ENCODE assay signal across 24 cellular contexts in genomic region chrX:149521438-149521837, GRCh38. TPM values are rescaled to one million over a fixed set of nuclear protein-coding genes. Genes with fewer than 3 reads are reported as not detected.
DNase-seq lines count a peak whose midpoint lies in the region; ATAC-seq, FAIRE-seq and TF ChIP-seq lines count a peak whose summit lies in the region.
"Had no signal": no experiment of that assay in that cellular context is flagged by ENCODE, and none has a peak within 500 bp of the region (broad histone marks: within the 10 kb centered on the region; RNA-seq: fewer than 3 reads in every experiment).

No MANE protein-coding gene starts in this region.

- no peaks in the 10 kb centered on the region for H3K9me3 ChIP-seq in K562 (replicated peaks; ENCODE audit: control insufficient read depth, insufficient read depth, low read depth, low read length)
- H3K9me3 ChIP-seq: prostate gland, thyroid gland had no signal

- BruUV-seq in K562 (replicated peaks; lab: Mats Ljungman, UMichigan): no TSS peak

- no peak for TF ChIP-seq EP300 in K562 (IDR thresholded peaks at IDR 0.05; ENCODE audit: low read length)

- H3K4me2 ChIP-seq in K562 (ENCODE audit: insufficient read depth, low read length): no peak overlapping the region

- H4K20me1 ChIP-seq in K562 (replicated peaks; ENCODE audit: control insufficient read depth, insufficient read depth, low read length): no peaks in the 10 kb centered on the region

- no peak overlapping the region for H3K4me3 ChIP-seq in K562
- H3K4me3 ChIP-seq: lung, prostate gland, thyroid gland had no signal

- no peaks in the 10 kb centered on the region for H3K9me1 ChIP-seq in K562 (ENCODE audit: control insufficient read depth, insufficient read depth, low read length)

- H2AFZ ChIP-seq in K562 (ENCODE audit: low read depth, low read length): 0 out of 2 replicates have a peak overlapping the region, but pooled peaks have one; percentile 36

- H3K27me3 ChIP-seq in K562 (ENCODE audit: control insufficient read depth in 2 of 2, insufficient read depth in 2 of 2, low read length in 2 of 2): no peaks in the 10 kb centered on the region
- H3K27me3 ChIP-seq: thyroid gland had no signal

- H3K27ac ChIP-seq in K562 (ENCODE audit: extremely low read depth, low read depth, low read length): no peak overlapping the region
- H3K27ac ChIP-seq: prostate gland, thyroid gland had no signal

- TF ChIP-seq RAD21 in K562 (CRISPR knock-in tag; conservative IDR thresholded peaks at IDR 0.05 in 1 of 2, IDR thresholded peaks at IDR 0.05 in 1 of 2): no peak

- WGBS in K562 (ENCODE audit: insufficient coverage, low coverage, missing lambda C conversion rate): 16% methylated on average over 9 of the region's 9 CpGs

- FAIRE-seq in K562 (lab: Jason Lieb, UNC): no peak
- FAIRE-seq: bronchial epithelial cell, endothelial cell of umbilical vein had no signal

- H3K79me2 ChIP-seq in K562 (ENCODE audit: control insufficient read depth, insufficient read depth, low read length): no peaks in the 10 kb centered on the region

- intact Hi-C loops in K562 (cut with micrococcal nuclease): no loop called here

- no peak for DNase-seq in activated naive CD8-positive, alpha-beta T cell treated with anti-CD3 and anti-CD28 coated beads, Interleukin-2, amount 10 ng/mL, durations not matched to agents 7 days and 5 days
- no peak for DNase-seq in activated naive CD8-positive, alpha-beta T cell treated with anti-CD3 and anti-CD28 coated beads for 36 hours
- DNase-seq in T-cell (peak in 13 of 34 experiments; percentile 6 to 44 (median 18)), K562 (ENCODE audit: extremely low read depth in 1 of 4, low spot score in 3 of 4) (no peak)
- DNase-seq in stimulated activated naive CD8-positive, alpha-beta T cell treated with anti-CD3 and anti-CD28 coated beads, Interleukin-15, amount 100 ng/mL, for 72 hours: no peak
- DNase-seq: activated CD4-positive, alpha-beta T cell treated with anti-CD3 and anti-CD28 coated beads, Interleukin-2, amount 50 U/mL, for 4 hours; DMS53; GDM1; H9; kidney glomerular epithelial cell; NCI-H187; NCI-H2227 treated with DMSO at 0.1 percent for 48 hours; NCI-H774; thyroid gland had no signal

- peak overlapping the region; percentile 79 for H3K4me3 Mint-ChIP-seq in activated naive CD8-positive, alpha-beta T cell treated with anti-CD3 and anti-CD28 coated beads, Interleukin-2, amount 10 ng/mL, durations not matched to agents 7 days and 5 days
- H3K4me3 Mint-ChIP-seq in activated naive CD8-positive, alpha-beta T cell treated with anti-CD3 and anti-CD28 coated beads for 36 hours: no peak overlapping the region
- peak overlapping the region in 2 of 3 donors; percentile 29 to 73 for H3K4me3 Mint-ChIP-seq in T-cell
- peak overlapping the region; percentile 29 to 59 for H3K4me3 Mint-ChIP-seq in stimulated activated naive CD8-positive, alpha-beta T cell treated with anti-CD3 and anti-CD28 coated beads, Interleukin-15, amount 100 ng/mL, for 72 hours
- H3K4me3 Mint-ChIP-seq: dendritic cell treated with granulocyte-macrophage colony-stimulating factor and Interleukin-4, amounts not matched to agents 40 ng/mL and 50 ng/mL, for 4 days; H9 had no signal

- no peak for TF ChIP-seq POLR2A in K562 (conservative IDR thresholded peaks at IDR 0.05)

- CTCF ChIA-PET in T-cell (lab: Charles Lee) (interaction anchor here in 1 of 2 donors (1.0 to 1.2 kb wide), 2 partner anchors 8 to 16 kb away, joined by 3 to 4 read pairs; partner anchors contain the start of gene IDS), K562 (lab: Yijun Ruan, JAX; ENCODE audit: low intra/inter-chr PET ratio) (no interaction called here)

- no peak overlapping the region for H3K9ac ChIP-seq in K562 (ENCODE audit: insufficient read depth in 1 of 2, low read depth in 2 of 2, low read length in 2 of 2)

- H3K27me3 Mint-ChIP-seq in activated naive CD8-positive, alpha-beta T cell treated with anti-CD3 and anti-CD28 coated beads, Interleukin-2, amount 10 ng/mL, durations not matched to agents 7 days and 5 days: no peaks in the 10 kb centered on the region
- no peaks in the 10 kb centered on the region for H3K27me3 Mint-ChIP-seq in activated naive CD8-positive, alpha-beta T cell treated with anti-CD3 and anti-CD28 coated beads for 36 hours
- peaks cover 0 to 11% of the 10 kb centered on the region in 2 donors for H3K27me3 Mint-ChIP-seq in T-cell
- peaks cover 33% of the 10 kb centered on the region for H3K27me3 Mint-ChIP-seq in stimulated activated naive CD8-positive, alpha-beta T cell treated with anti-CD3 and anti-CD28 coated beads, Interleukin-15, amount 100 ng/mL, for 72 hours

- no peak for ATAC-seq in activated naive CD8-positive, alpha-beta T cell treated with anti-CD3 and anti-CD28 coated beads, Interleukin-2, amount 10 ng/mL, durations not matched to agents 7 days and 5 days (ENCODE audit: low read depth)
- ATAC-seq in T-cell (replicated peaks in 1 of 4): peak in 3 of 4 experiments; percentile 18 to 46 (median 23)
- no peak for ATAC-seq in K562
- ATAC-seq in stimulated activated naive CD8-positive, alpha-beta T cell treated with anti-CD3 and anti-CD28 coated beads, Interleukin-15, amount 100 ng/mL, for 72 hours: no peak
- ATAC-seq in GM18858 (IDR thresholded peaks at IDR 0.05; ENCODE audit: unreplicated experiment): no peak
- ATAC-seq in GM21717 (IDR thresholded peaks at IDR 0.05; ENCODE audit: unreplicated experiment): no peak
- ATAC-seq: Right ventricle myocardium inferior had no signal

- H3K4me1 ChIP-seq in K562 (replicated peaks in 1 of 2; ENCODE audit: control insufficient read depth in 2 of 2, insufficient read depth in 2 of 2, low read length in 2 of 2): peaks cover 4 to 12% of the 10 kb centered on the region in 2 experiments; a peak in 4 of 5 replicates
- H3K4me1 ChIP-seq: prostate gland, thyroid gland had no signal

- TF ChIP-seq CTCF in K562 (IDR thresholded peaks at IDR 0.05 in 2 of 3, conservative IDR thresholded peaks at IDR 0.05 in 1 of 3; ENCODE audit: insufficient read depth in 2 of 3, low read depth in 1 of 3, low read length in 3 of 3): no peak

- H3K36me3 Mint-ChIP-seq in activated naive CD8-positive, alpha-beta T cell treated with anti-CD3 and anti-CD28 coated beads, Interleukin-2, amount 10 ng/mL, durations not matched to agents 7 days and 5 days: peaks cover 12% of the 10 kb centered on the region
- H3K36me3 Mint-ChIP-seq in activated naive CD8-positive, alpha-beta T cell treated with anti-CD3 and anti-CD28 coated beads for 36 hours: no peaks in the 10 kb centered on the region
- H3K36me3 Mint-ChIP-seq in T-cell: peaks cover 3% of the 10 kb centered on the region

- peaks cover 33% of the 10 kb centered on the region for H3K4me1 Mint-ChIP-seq in activated naive CD8-positive, alpha-beta T cell treated with anti-CD3 and anti-CD28 coated beads, Interleukin-2, amount 10 ng/mL, durations not matched to agents 7 days and 5 days
- H3K4me1 Mint-ChIP-seq in activated naive CD8-positive, alpha-beta T cell treated with anti-CD3 and anti-CD28 coated beads for 36 hours: peaks cover 30% of the 10 kb centered on the region
- peaks cover 29 to 57% (median 42%) of the 10 kb centered on the region in 3 donors for H3K4me1 Mint-ChIP-seq in T-cell
- peaks cover 49% of the 10 kb centered on the region for H3K4me1 Mint-ChIP-seq in stimulated activated naive CD8-positive, alpha-beta T cell treated with anti-CD3 and anti-CD28 coated beads, Interleukin-15, amount 100 ng/mL, for 72 hours

- in situ Hi-C loops in K562 (cut with MboI): loop anchor here (25.0 kb wide), 1 partner anchor 116 kb away; the partner anchor contains the start of gene TMEM185A

- H3K9me3 Mint-ChIP-seq in activated naive CD8-positive, alpha-beta T cell treated with anti-CD3 and anti-CD28 coated beads, Interleukin-2, amount 10 ng/mL, durations not matched to agents 7 days and 5 days: peaks cover 1% of the 10 kb centered on the region
- H3K9me3 Mint-ChIP-seq in activated naive CD8-positive, alpha-beta T cell treated with anti-CD3 and anti-CD28 coated beads for 36 hours: peaks cover 1% of the 10 kb centered on the region
- no peaks in the 10 kb centered on the region for H3K9me3 Mint-ChIP-seq in T-cell
- H3K9me3 Mint-ChIP-seq in stimulated activated naive CD8-positive, alpha-beta T cell treated with anti-CD3 and anti-CD28 coated beads, Interleukin-15, amount 100 ng/mL, for 72 hours: no peaks in the 10 kb centered on the region
- H3K9me3 Mint-ChIP-seq: dendritic cell treated with granulocyte-macrophage colony-stimulating factor and Interleukin-4, amounts not matched to agents 40 ng/mL and 50 ng/mL, for 4 days had no signal

- POLR2A ChIA-PET in activated naive CD8-positive, alpha-beta T cell treated with anti-CD3 and anti-CD28 coated beads, Interleukin-2, amount 10 ng/mL, durations not matched to agents 7 days and 5 days (lab: Charles Lee): interaction anchor here (1.2 to 2.6 kb wide), 5 partner anchors 8 to 19 kb away, joined by 3 to 13 read pairs (median 8); partner anchors contain the start of genes EOLA1 and IDS
- POLR2A ChIA-PET in T-cell (lab: Charles Lee): interaction anchor here (1.0 to 2.3 kb wide), 6 partner anchors 9 to 21 kb away, joined by 3 to 16 read pairs (median 6); partner anchors contain the start of gene EOLA1 (in 2 of the 2)
- POLR2A ChIA-PET in K562 (lab: Yijun Ruan, JAX): interaction anchor here (1.0 kb wide), 1 partner anchor 9 kb away, joined by 4 read pairs; no protein-coding TSS in a partner anchor

- no peaks in the 10 kb centered on the region for H3K36me3 ChIP-seq in K562 (ENCODE audit: control insufficient read depth, insufficient read depth, low read length)
- H3K36me3 ChIP-seq: prostate gland, thyroid gland had no signal

- peak overlapping the region; percentile 84 for H3K27ac Mint-ChIP-seq in activated naive CD8-positive, alpha-beta T cell treated with anti-CD3 and anti-CD28 coated beads, Interleukin-2, amount 10 ng/mL, durations not matched to agents 7 days and 5 days
- no peak overlapping the region for H3K27ac Mint-ChIP-seq in activated naive CD8-positive, alpha-beta T cell treated with anti-CD3 and anti-CD28 coated beads for 36 hours
- peak overlapping the region; percentile 66 to 89 for H3K27ac Mint-ChIP-seq in T-cell
- H3K27ac Mint-ChIP-seq in stimulated activated naive CD8-positive, alpha-beta T cell treated with anti-CD3 and anti-CD28 coated beads, Interleukin-15, amount 100 ng/mL, for 72 hours: no peak overlapping the region
- H3K27ac Mint-ChIP-seq: activated T-helper 2 cell treated with anti-CD3 and anti-CD28 coated beads, Interferon-gamma antibody, Interleukin-2, Interleukin-4, amounts not matched to agents 10 μg/mL and 5 μg/mL and 100 μg/mL, durations not matched to agents 14 hours and 24 hours and 36 hours; H9 had no signal

RNA-seq across cellular contexts. Expression of gene IDS, which starts 16.3 kb away (rescaled TPM):
- 100 to 1,000 TPM; 108 to 109 TPM for total RNA-seq in activated naive CD8-positive, alpha-beta T cell treated with anti-CD3 and anti-CD28 coated beads, Interleukin-2, amount 10 ng/mL, durations not matched to agents 7 days and 5 days
- total RNA-seq in activated naive CD8-positive, alpha-beta T cell treated with anti-CD3 and anti-CD28 coated beads for 36 hours: 10 to 100 TPM; 38.5 to 38.8 TPM
- total RNA-seq in T-cell: 100 to 1,000 TPM; 152 to 402 (median 182) TPM
- total RNA-seq in K562 (2011; cell fraction: chromatin; rRNA removed; ENCODE audit: low replicate concordance): 10.7 and 16.7 TPM in 2 replicates
- 9.7 and 12.8 TPM in 2 replicates for total RNA-seq in K562 (2011; cell fraction: nucleolus; rRNA removed)
- total RNA-seq in K562 (2011; cell fraction: nucleoplasm; rRNA removed): 11.2 and 19.3 TPM in 2 replicates
- total RNA-seq in K562 (2014; rRNA removed): 11.2 and 13.1 TPM in 2 replicates
- total RNA-seq in K562 (2014; rRNA removed; fragmentation: Illumina TruSeq; extraction: Trizol): 6.7 and 6.8 TPM in 2 replicates
- total RNA-seq in K562 (2015; rRNA removed; fragmentation: Illumina TruSeq; extraction: Trizol): 6.7 and 8.2 TPM in 2 replicates
- 11.1 and 12.0 TPM in 2 replicates for total RNA-seq in K562 (2021)
- polyA plus RNA-seq in K562 (2011; rRNA removed): 18.6 and 21.2 TPM in 2 replicates
- polyA plus RNA-seq in K562 (2011; cell fraction: cytosol; rRNA removed): 17.5 and 23.3 TPM in 2 replicates
- 16.3 and 21.7 TPM in 2 replicates for polyA plus RNA-seq in K562 (2011; cell fraction: nucleus; rRNA removed)
- 15.3 and 27.2 TPM in 2 replicates for polyA plus RNA-seq in K562 (2012)
- polyA plus RNA-seq in K562 (2014; fragmentation: Illumina TruSeq; extraction: Trizol): 11.6 and 15.4 TPM in 2 replicates
- 1 to 10 TPM; 2.0 to 2.2 TPM for polyA plus RNA-seq in K562 (2014; fragmentation: Nextera tagmentation; extraction: Ambion mirVana)
- polyA plus RNA-seq in K562 (2014; rRNA removed): 8.6 and 10.4 TPM in 2 replicates
- 13.9 and 16.8 TPM in 2 replicates for polyA minus RNA-seq in K562 (2011; rRNA and poly(A)+ RNA removed)
- 9.7 and 15.1 TPM in 2 replicates for polyA minus RNA-seq in K562 (2011; cell fraction: cytosol; rRNA and poly(A)+ RNA removed)
- 6.3 and 8.4 TPM in 2 replicates for polyA minus RNA-seq in K562 (2011; cell fraction: nucleus; rRNA and poly(A)+ RNA removed)

RNA-seq across cellular contexts. Expression of gene EOLA1, which starts 19.4 kb away (rescaled TPM):
- 10 to 100 TPM; 25.7 to 30.1 TPM for total RNA-seq in activated naive CD8-positive, alpha-beta T cell treated with anti-CD3 and anti-CD28 coated beads, Interleukin-2, amount 10 ng/mL, durations not matched to agents 7 days and 5 days
- 10 to 100 TPM; 26.8 to 30.5 TPM for total RNA-seq in activated naive CD8-positive, alpha-beta T cell treated with anti-CD3 and anti-CD28 coated beads for 36 hours
- total RNA-seq in T-cell (10 to 100 TPM; 24.1 to 79.0 (median 39.4) TPM), K562 (2014; rRNA removed) (14.4 and 16.7 TPM in 2 replicates), K562 (2014; rRNA removed; fragmentation: Illumina TruSeq; extraction: Trizol) (18.0 and 18.1 TPM in 2 replicates), K562 (2015; rRNA removed; fragmentation: Illumina TruSeq; extraction: Trizol) (20.8 and 21.6 TPM in 2 replicates), K562 (2021) (20.9 and 23.0 TPM in 2 replicates)
- 15.2 and 24.3 TPM in 2 replicates for total RNA-seq in K562 (2011; cell fraction: chromatin; rRNA removed; ENCODE audit: low replicate concordance)
- total RNA-seq in K562 (2011; cell fraction: nucleolus; rRNA removed): 14.3 and 19.2 TPM in 2 replicates
- 14.2 and 19.9 TPM in 2 replicates for total RNA-seq in K562 (2011; cell fraction: nucleoplasm; rRNA removed)
- polyA plus RNA-seq in K562 (2011; rRNA removed) (25.6 and 32.9 TPM in 2 replicates), K562 (2014; fragmentation: Illumina TruSeq; extraction: Trizol) (19.5 and 20.7 TPM in 2 replicates), K562 (2014; fragmentation: Nextera tagmentation; extraction: Ambion mirVana) (10 to 100 TPM in 1 of 2 experiments, 1 to 10 TPM in 1; 6.3 to 12.2 TPM), K562 (2014; rRNA removed) (17.5 and 18.2 TPM in 2 replicates)
- 15.7 and 19.0 TPM in 2 replicates for polyA plus RNA-seq in K562 (2011; cell fraction: cytosol; rRNA removed)
- 21.4 and 23.6 TPM in 2 replicates for polyA plus RNA-seq in K562 (2011; cell fraction: nucleus; rRNA removed)
- 22.8 and 26.0 TPM in 2 replicates for polyA plus RNA-seq in K562 (2012)
- polyA minus RNA-seq in K562 (2011; rRNA and poly(A)+ RNA removed): 11.3 and 12.2 TPM in 2 replicates
- polyA minus RNA-seq in K562 (2011; cell fraction: cytosol; rRNA and poly(A)+ RNA removed): 8.0 and 8.7 TPM in 2 replicates
- 16.7 and 24.5 TPM in 2 replicates for polyA minus RNA-seq in K562 (2011; cell fraction: nucleus; rRNA and poly(A)+ RNA removed)

RNA-seq across cellular contexts. Expression of gene HSFX3, which starts 28.3 kb away (rescaled TPM):
- total RNA-seq in activated naive CD8-positive, alpha-beta T cell treated with anti-CD3 and anti-CD28 coated beads, Interleukin-2, amount 10 ng/mL, durations not matched to agents 7 days and 5 days: not detected
- not detected for total RNA-seq in activated naive CD8-positive, alpha-beta T cell treated with anti-CD3 and anti-CD28 coated beads for 36 hours
- total RNA-seq in T-cell (not detected), K562 (2014; rRNA removed) (not detected in 2 replicates), K562 (2014; rRNA removed; fragmentation: Illumina TruSeq; extraction: Trizol) (not detected in 2 replicates), K562 (2015; rRNA removed; fragmentation: Illumina TruSeq; extraction: Trizol) (not detected in 2 replicates), K562 (2021) (not detected in 2 replicates)
- total RNA-seq in K562 (2011; cell fraction: chromatin; rRNA removed; ENCODE audit: low replicate concordance): not detected in 2 replicates
- not detected in 2 replicates for total RNA-seq in K562 (2011; cell fraction: nucleolus; rRNA removed)
- total RNA-seq in K562 (2011; cell fraction: nucleoplasm; rRNA removed): not detected in 2 replicates
- polyA plus RNA-seq in K562 (2011; rRNA removed) (0.10 TPM in 1 of 2 replicates, not detected in the other), K562 (2014; fragmentation: Illumina TruSeq; extraction: Trizol) (not detected in 2 replicates), K562 (2014; fragmentation: Nextera tagmentation; extraction: Ambion mirVana) (under 1 TPM in 1 of 2 experiments, not detected in 1; 0.08 TPM), K562 (2014; rRNA removed) (not detected in 2 replicates)
- polyA plus RNA-seq in K562 (2011; cell fraction: cytosol; rRNA removed): not detected in 2 replicates
- polyA plus RNA-seq in K562 (2011; cell fraction: nucleus; rRNA removed): 0.10 TPM in 1 of 2 replicates, not detected in the other
- polyA plus RNA-seq in K562 (2012): 0.07 and 0.15 TPM in 2 replicates
- not detected in 2 replicates for polyA minus RNA-seq in K562 (2011; rRNA and poly(A)+ RNA removed)
- polyA minus RNA-seq in K562 (2011; cell fraction: cytosol; rRNA and poly(A)+ RNA removed): not detected in 2 replicates
- polyA minus RNA-seq in K562 (2011; cell fraction: nucleus; rRNA and poly(A)+ RNA removed): not detected in 2 replicates
- total RNA-seq: bronchial epithelial cell, endothelial cell of umbilical vein, H9, lung, mucosa of gallbladder, Right ventricle myocardium inferior, thyroid gland had no signal
- polyA plus RNA-seq: endothelial cell of umbilical vein, lung had no signal

Comparison
In these comparisons a context has a peak if more than half of its experiments do, and no peak if none do; other contexts are left out.
1. H3K27ac Mint-ChIP-seq: peak in activated naive CD8-positive, alpha-beta T cell treated with anti-CD3 and anti-CD28 coated beads, Interleukin-2, amount 10 ng/mL, durations not matched to agents 7 days and 5 days (single experiment) and T-cell (2 of 2); none in activated naive CD8-positive, alpha-beta T cell treated with anti-CD3 and anti-CD28 coated beads for 36 hours (single experiment) and stimulated activated naive CD8-positive, alpha-beta T cell treated with anti-CD3 and anti-CD28 coated beads, Interleukin-15, amount 100 ng/mL, for 72 hours (0 of 2).
2. ATAC-seq: peak in T-cell (3 of 4); none in activated naive CD8-positive, alpha-beta T cell treated with anti-CD3 and anti-CD28 coated beads, Interleukin-2, amount 10 ng/mL, durations not matched to agents 7 days and 5 days (single experiment), K562 (single experiment), stimulated activated naive CD8-positive, alpha-beta T cell treated with anti-CD3 and anti-CD28 coated beads, Interleukin-15, amount 100 ng/mL, for 72 hours (single experiment), GM18858 (single experiment) and GM21717 (single experiment).